Comparison of ENCODE assay signal across 8 cellular contexts in genomic region chr20:63574156-63574828, GRCh38. TPM values are rescaled to one million over a fixed set of nuclear protein-coding genes. Genes with fewer than 3 reads are reported as not detected.
DNase-seq lines count a peak whose midpoint lies in the region; ATAC-seq and TF ChIP-seq lines count a peak whose summit lies in the region.

A gene with protein sequence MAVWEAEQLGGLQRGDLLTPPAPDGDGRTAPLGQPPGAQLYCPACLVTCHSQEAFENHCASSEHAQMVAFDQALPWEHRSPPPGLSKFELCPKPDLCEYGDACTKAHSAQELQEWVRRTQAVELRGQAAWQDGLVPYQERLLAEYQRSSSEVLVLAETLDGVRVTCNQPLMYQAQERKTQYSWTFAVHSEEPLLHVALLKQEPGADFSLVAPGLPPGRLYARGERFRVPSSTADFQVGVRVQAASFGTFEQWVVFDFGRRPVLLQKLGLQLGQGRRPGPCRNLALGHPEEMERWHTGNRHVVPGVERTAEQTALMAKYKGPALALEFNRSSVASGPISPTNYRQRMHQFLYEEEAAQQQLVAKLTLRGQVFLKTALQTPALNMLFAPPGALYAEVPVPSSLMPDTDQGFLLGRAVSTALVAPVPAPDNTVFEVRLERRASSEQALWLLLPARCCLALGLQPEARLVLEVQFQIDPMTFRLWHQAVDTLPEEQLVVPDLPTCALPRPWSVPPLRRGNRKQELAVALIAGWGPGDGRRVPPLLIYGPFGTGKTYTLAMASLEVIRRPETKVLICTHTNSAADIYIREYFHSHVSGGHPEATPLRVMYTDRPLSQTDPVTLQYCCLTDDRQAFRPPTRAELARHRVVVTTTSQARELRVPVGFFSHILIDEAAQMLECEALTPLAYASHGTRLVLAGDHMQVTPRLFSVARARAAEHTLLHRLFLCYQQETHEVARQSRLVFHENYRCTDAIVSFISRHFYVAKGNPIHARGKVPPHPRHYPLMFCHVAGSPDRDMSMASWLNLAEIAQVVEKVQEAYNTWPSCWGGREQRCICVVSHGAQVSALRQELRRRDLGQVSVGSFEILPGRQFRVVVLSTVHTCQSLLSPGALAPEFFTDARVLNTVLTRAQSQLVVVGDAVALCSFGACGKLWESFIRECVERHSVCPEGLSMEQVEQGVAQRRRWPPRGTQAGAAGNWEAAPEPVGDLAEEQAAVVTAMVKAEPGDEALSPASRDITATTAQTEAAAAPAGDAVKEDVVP (N-terminal part only) (minus strand): TSS chr20:63574239. CDS start chr20:63572385, 1,854 bp downstream.

- peak; percentile 76 for DNase-seq in BE2C
- DNase-seq in NCI-H2029 treated with DMSO at 0.1 percent for 48 hours (lab: John Stamatoyannopoulos, UW): peak; percentile 11
- peak; percentile 66 for DNase-seq in WTC11 (ENCODE audit: low spot score)
- peak; percentile 88 for DNase-seq in coronary artery (ENCODE audit: low spot score)
- DNase-seq in left kidney (ENCODE audit: low read depth, low spot score): peak; percentile 82
- DNase-seq in stimulated activated CD4-positive, alpha-beta T cell treated with anti-CD3 and anti-CD28 coated beads, Interleukin-4, amount 100 ng/mL, for 1 hour: peak; percentile 54

- POLR2A ChIA-PET in WTC11 (lab: Charles Lee): interaction anchor here (1.1 to 1.4 kb wide), 2 partner anchors 17 to 68 kb away, joined by 3 to 5 read pairs; no protein-coding TSS in a partner anchor

- no peaks in the 10 kb centered on the region for H3K9me3 ChIP-seq in BE2C

- peak; percentile 64 for ATAC-seq in GM19452 (IDR thresholded peaks at IDR 0.05; ENCODE audit: unreplicated experiment)
- peak; percentile 67 for ATAC-seq in WTC11
- no peak for ATAC-seq in HG02840 (IDR thresholded peaks at IDR 0.05; ENCODE audit: low FRiP score, unreplicated experiment)

- no peaks in the 10 kb centered on the region for H3K36me3 ChIP-seq in BE2C

- H3K27ac ChIP-seq in coronary artery: peak within 1 kb of the TSS; percentile 60 to 86

- no peaks in the 10 kb centered on the region for H3K4me1 Mint-ChIP-seq in WTC11

- H3K4me3 ChIP-seq in BE2C (ENCODE audit: low read depth, low read length): peak within 1 kb of the TSS; percentile 71
- H3K4me3 ChIP-seq in coronary artery: peak within 1 kb of the TSS; percentile 91

- H3K27me3 Mint-ChIP-seq in WTC11 (ENCODE audit: low read depth): no peaks in the 10 kb centered on the region

- no peaks in the 10 kb centered on the region for H3K27me3 ChIP-seq in BE2C

- TF ChIP-seq CTCF in BE2C (IDR thresholded peaks at IDR 0.05; ENCODE audit: low read depth, low read length) (no peak), WTC11 (IDR thresholded peaks at IDR 0.05) (no peak), coronary artery (IDR thresholded peaks at IDR 0.05) (no peak)

- no peaks in the 10 kb centered on the region for H3K9me3 Mint-ChIP-seq in WTC11

- H3K36me3 Mint-ChIP-seq in WTC11: no peaks in the 10 kb centered on the region

- peak within 1 kb of the TSS; percentile 72; the same call in 1 of the 2 replicates for H3K27ac Mint-ChIP-seq in WTC11

- CTCF ChIA-PET in WTC11 (lab: Charles Lee): interaction anchor here (0.6 to 4.2 kb wide), 10 partner anchors 8 to 406 kb away, joined by 3 to 52 read pairs (median 4); partner anchors contain the start of genes PTK6 and SRMS

- peaks cover 9% of the 10 kb centered on the region for H3K4me1 ChIP-seq in BE2C

- H3K4me3 Mint-ChIP-seq in WTC11: peak within 1 kb of the TSS; percentile 78

TF ChIP-seq in WTC11, 78 proteins besides CTCF, POLR2A, EP300 and RAD21:
- TF ChIP-seq, protein P1, sequence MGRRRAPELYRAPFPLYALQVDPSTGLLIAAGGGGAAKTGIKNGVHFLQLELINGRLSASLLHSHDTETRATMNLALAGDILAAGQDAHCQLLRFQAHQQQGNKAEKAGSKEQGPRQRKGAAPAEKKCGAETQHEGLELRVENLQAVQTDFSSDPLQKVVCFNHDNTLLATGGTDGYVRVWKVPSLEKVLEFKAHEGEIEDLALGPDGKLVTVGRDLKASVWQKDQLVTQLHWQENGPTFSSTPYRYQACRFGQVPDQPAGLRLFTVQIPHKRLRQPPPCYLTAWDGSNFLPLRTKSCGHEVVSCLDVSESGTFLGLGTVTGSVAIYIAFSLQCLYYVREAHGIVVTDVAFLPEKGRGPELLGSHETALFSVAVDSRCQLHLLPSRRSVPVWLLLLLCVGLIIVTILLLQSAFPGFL (CRISPR knock-in tag; IDR thresholded peaks at IDR 0.05; ENCODE audit: borderline replicate concordance): no peak
- TF ChIP-seq GABPB1 (CRISPR knock-in tag; IDR thresholded peaks at IDR 0.05): no peak
- 0 out of 2 replicates have a peak, but pooled peaks have one; percentile 12 for TF ChIP-seq FOXP4 (CRISPR knock-in tag; IDR thresholded peaks at IDR 0.05)

RNA-seq across cellular contexts. Expression of the gene that starts here (rescaled TPM):
- 7.6 TPM for polyA plus RNA-seq in BE2C (2012; ENCODE audit: insufficient read depth, insufficient read length, low read depth)
- total RNA-seq in WTC11 (2021): 27.5 to 32.6 TPM (median 32.4 TPM) in 3 replicates

Comparison
In these comparisons a context has a peak if more than half of its experiments do, and no peak if none do; other contexts are left out.
1. DNase-seq: peak in every context shown above with its lines; median percentile 88 in coronary artery; 82 in left kidney; 76 in BE2C; 66 in WTC11; 54 in stimulated activated CD4-positive, alpha-beta T cell treated with anti-CD3 and anti-CD28 coated beads, Interleukin-4, amount 100 ng/mL, for 1 hour; 11 in NCI-H2029 treated with DMSO at 0.1 percent for 48 hours.